In genomic region chr1:156062189-156062588, GRCh38 we compare ENCODE assay signal across 16 cellular contexts. TPM values are rescaled to one million over a fixed set of nuclear protein-coding genes. Genes with fewer than 3 reads are reported as not detected.
DNase-seq lines count a peak whose midpoint lies in the region; ATAC-seq, FAIRE-seq and TF ChIP-seq lines count a peak whose summit lies in the region.
"Had no signal": no experiment of that assay in that cellular context is flagged by ENCODE, and none has a peak within 500 bp of the region (broad histone marks: within the 10 kb centered on the region; RNA-seq: fewer than 3 reads in every experiment).

No MANE protein-coding gene starts in this region.

- peaks cover 79% of the 10 kb centered on the region for H3K36me3 Mint-ChIP-seq in Calu3 (ENCODE audit: insufficient read depth, unreplicated experiment)

- H3K18ac ChIP-seq in neuronal stem cell (ENCODE audit: low read length): peak overlapping the region; percentile 65

- H3K4me2 ChIP-seq in PC-3 (ENCODE audit: low read length): peak overlapping the region; percentile 54
- no peak overlapping the region for H3K4me2 ChIP-seq in neuronal stem cell (ENCODE audit: insufficient read depth, low read length, poor library complexity, severe bottlenecking)

- no peaks in the 10 kb centered on the region for H4K20me1 ChIP-seq in PC-3 (ENCODE audit: low read length)

- H3K4me3 Mint-ChIP-seq in Calu3 (ENCODE audit: low read depth, unreplicated experiment): peak overlapping the region; percentile 96

- H3K79me1 ChIP-seq in neuronal stem cell (ENCODE audit: low read depth, low read length): no peaks in the 10 kb centered on the region

- no peaks in the 10 kb centered on the region for H3F3A ChIP-seq in PC-3 (ENCODE audit: low read length, unreplicated experiment)

- peak; percentile 65 for ATAC-seq in PC-3
- no peak for ATAC-seq in HG03460 (IDR thresholded peaks at IDR 0.05; ENCODE audit: unreplicated experiment)
- ATAC-seq: left lobe of liver had no signal

- no peaks in the 10 kb centered on the region for H3K27me3 Mint-ChIP-seq in Calu3 (ENCODE audit: unreplicated experiment)

- DNase-seq in Calu3 (peak; percentile 31), PC-3 (peak; percentile 50), neuronal stem cell (ENCODE audit: low spot score) (no peak), erythroblast (lab: John Stamatoyannopoulos, UW) (no peak), HuH-7.5 (ENCODE audit: low spot score) (no peak), kidney (no peak)
- DNase-seq: activated CD8-positive, alpha-beta memory T cell treated with anti-CD3 and anti-CD28 coated beads for 24 hours; activated gamma-delta T cell; NCI-H2171 treated with DMSO at 0.1 percent for 48 hours; SJCRH30 had no signal

- H3K9me2 ChIP-seq in PC-3 (replicated peaks; ENCODE audit: low read length): no peaks in the 10 kb centered on the region

- H3K27me3 ChIP-seq in PC-3 (ENCODE audit: low read length): no peaks in the 10 kb centered on the region
- no peaks in the 10 kb centered on the region for H3K27me3 ChIP-seq in esophagus (ENCODE audit: control insufficient read depth in 1 of 2, insufficient read depth in 2 of 2, low read length in 2 of 2)
- H3K27me3 ChIP-seq in neuronal stem cell (ENCODE audit: control insufficient read depth in 3 of 3, insufficient read depth in 3 of 3, low read depth in 1 of 3, low read length in 3 of 3): no peaks in the 10 kb centered on the region
- H3K27me3 ChIP-seq: SJCRH30 had no signal

- TF ChIP-seq POLR2A in erythroblast (IDR thresholded peaks at IDR 0.05; ENCODE audit: low read length): no peak

- H3K4me3 ChIP-seq in PC-3 (ENCODE audit: low read length) (peak overlapping the region; percentile 49; the same call in 1 of the 2 replicates), esophagus (ENCODE audit: low read depth in 1 of 2, low read length in 2 of 2) (peak overlapping the region; percentile 58 to 81), neuronal stem cell (ENCODE audit: low read length in 2 of 2) (no peak overlapping the region), kidney (ENCODE audit: low read length in 2 of 2) (peak overlapping the region in 1 of 2 donors; percentile 75)
- H3K4me3 ChIP-seq: SJCRH30 had no signal

- H2BK5ac ChIP-seq in neuronal stem cell (ENCODE audit: low read length): no peak overlapping the region

- H4K8ac ChIP-seq in neuronal stem cell (ENCODE audit: low read depth, low read length): no peak overlapping the region

- no peak overlapping the region for H4K91ac ChIP-seq in neuronal stem cell (ENCODE audit: low read depth, low read length, poor library complexity)

- no peaks in the 10 kb centered on the region for H3K36me3 ChIP-seq in PC-3 (ENCODE audit: low read depth, low read length)
- peaks cover 0 to 18% of the 10 kb centered on the region in 2 donors for H3K36me3 ChIP-seq in esophagus (ENCODE audit: control insufficient read depth in 2 of 2, insufficient read depth in 2 of 2, low read length in 1 of 2)
- peaks cover 2 to 14% of the 10 kb centered on the region in 2 donors for H3K36me3 ChIP-seq in neuronal stem cell (replicated peaks in 1 of 2; ENCODE audit: control insufficient read depth in 2 of 2, insufficient read depth in 2 of 2, low read length in 2 of 2)
- no peaks in the 10 kb centered on the region for H3K36me3 ChIP-seq in kidney (ENCODE audit: control insufficient read depth in 1 of 2, insufficient read depth in 2 of 2, low read length in 2 of 2)
- H3K36me3 ChIP-seq: SJCRH30 had no signal

- H3K14ac ChIP-seq in neuronal stem cell (ENCODE audit: low read length): no peak overlapping the region

- peak overlapping the region; percentile 4 for H2AK5ac ChIP-seq in neuronal stem cell (ENCODE audit: low read depth, low read length)

- H2AFZ ChIP-seq in PC-3 (ENCODE audit: low read length): no peak overlapping the region
- no peak overlapping the region for H2AFZ ChIP-seq in neuronal stem cell (ENCODE audit: low read length)

- FAIRE-seq in kidney (lab: Jason Lieb, UNC): no peak
- FAIRE-seq: TTC549 had no signal

- intact Hi-C loops in Calu3 (cut with micrococcal nuclease; ENCODE audit: unreplicated experiment): loop anchor here (5.0 kb wide), 1 partner anchor 40 kb away; the partner anchor contains the start of gene SSR2
- intact Hi-C loops in PC-3 (cut with micrococcal nuclease): no loop called here
- intact Hi-C loops in kidney (cut with DNase I): no loop called here

- H3K9me3 ChIP-seq in PC-3 (ENCODE audit: low read length): no peaks in the 10 kb centered on the region
- no peaks in the 10 kb centered on the region for H3K9me3 ChIP-seq in esophagus (ENCODE audit: control insufficient read depth in 2 of 2, insufficient read depth in 1 of 2, low read depth in 1 of 2, low read length in 1 of 2)
- no peaks in the 10 kb centered on the region for H3K9me3 ChIP-seq in neuronal stem cell (replicated peaks in 1 of 2; ENCODE audit: control insufficient read depth in 2 of 2, insufficient read depth in 1 of 2, low read depth in 1 of 2, low read length in 2 of 2)
- no peaks in the 10 kb centered on the region for H3K9me3 ChIP-seq in kidney (ENCODE audit: control insufficient read depth in 1 of 2, low read length in 2 of 2)
- H3K9me3 ChIP-seq: SJCRH30 had no signal

- H3K9ac ChIP-seq in PC-3 (ENCODE audit: low read length): no peak overlapping the region
- no peak overlapping the region for H3K9ac ChIP-seq in neuronal stem cell (ENCODE audit: low read depth, low read length, poor library complexity)
- peak overlapping the region in 1 of 2 donors; percentile 26 for H3K9ac ChIP-seq in kidney (ENCODE audit: low read length in 2 of 2)

- no peak overlapping the region for H2BK15ac ChIP-seq in neuronal stem cell (ENCODE audit: low read length)

- no peak overlapping the region for H3K23ac ChIP-seq in neuronal stem cell (ENCODE audit: low read depth, low read length, poor library complexity)

- CTCF ChIA-PET in Calu3 (lab: Charles Lee) (interaction anchor here (0.5 to 1.2 kb wide), 5 partner anchors 9 to 963 kb away, joined by 3 to 9 read pairs (median 4); partner anchors contain the start of gene UBQLN4), PC-3 (lab: Charles Lee) (no interaction called here)

- H2BK12ac ChIP-seq in neuronal stem cell (ENCODE audit: low read length): peak overlapping the region; percentile 88

- no TSS peak for BruUV-seq in Calu3 (replicated peaks; lab: Mats Ljungman, UMichigan)
- no TSS peak for BruUV-seq in PC-3 (replicated peaks; lab: Mats Ljungman, UMichigan)

- peaks cover 41% of the 10 kb centered on the region for H3K4me1 Mint-ChIP-seq in Calu3 (ENCODE audit: low read depth, unreplicated experiment)

- peaks cover 5% of the 10 kb centered on the region for H3K79me2 ChIP-seq in PC-3 (ENCODE audit: low read length)

- no peak overlapping the region for H2BK120ac ChIP-seq in neuronal stem cell (ENCODE audit: low read depth, low read length)

- peak overlapping the region; percentile 42 for H3K4ac ChIP-seq in neuronal stem cell (ENCODE audit: low read length)

- no peak overlapping the region for H3K27ac ChIP-seq in PC-3 (ENCODE audit: low read length)
- H3K27ac ChIP-seq in esophagus (ENCODE audit: low read depth in 2 of 2, low read length in 1 of 2): peak overlapping the region; percentile 89 to 96
- H3K27ac ChIP-seq in neuronal stem cell (replicated peaks; ENCODE audit: low read length): peak overlapping the region; percentile 25
- H3K27ac ChIP-seq in kidney (ENCODE audit: low read depth in 2 of 2, low read length in 2 of 2): no peak overlapping the region
- H3K27ac ChIP-seq: SJCRH30 had no signal

- TF ChIP-seq CTCF in Calu3 (IDR thresholded peaks at IDR 0.05; ENCODE audit: unreplicated experiment) (no peak), PC-3 (conservative IDR thresholded peaks at IDR 0.05; ENCODE audit: low read depth, low read length) (no peak), kidney (IDR thresholded peaks at IDR 0.05; ENCODE audit: borderline replicate concordance, extremely low read depth, insufficient read depth) (no peak)

- H3K4me1 ChIP-seq in PC-3 (ENCODE audit: insufficient read depth, low read length): peaks cover 10% of the 10 kb centered on the region; the same call in 1 of the 2 replicates
- peaks cover 0 to 2% of the 10 kb centered on the region in 2 donors for H3K4me1 ChIP-seq in esophagus (ENCODE audit: control insufficient read depth in 2 of 2, insufficient read depth in 2 of 2, low read length in 1 of 2)
- peaks cover 13 to 19% of the 10 kb centered on the region in 2 donors for H3K4me1 ChIP-seq in neuronal stem cell (ENCODE audit: control insufficient read depth in 2 of 2, insufficient read depth in 1 of 2, low read depth in 1 of 2, low read length in 2 of 2)
- peaks cover 0 to 4% of the 10 kb centered on the region in 2 donors for H3K4me1 ChIP-seq in kidney (ENCODE audit: control insufficient read depth in 1 of 2, insufficient read depth in 1 of 2, low read depth in 1 of 2, low read length in 2 of 2)

- WGBS in esophagus, 2 donors: 53 to 54% methylated on average over 3 of the region's 3 CpGs
- WGBS in neuronal stem cell (ENCODE audit: extremely low coverage in 2 of 2, insufficient read length in 2 of 2, insufficient replicate concordance in 1 of 2), 2 donors: no CpG with 5 or more reads among the region's 3 CpGs

- H3K27ac Mint-ChIP-seq in Calu3 (ENCODE audit: unreplicated experiment): peak overlapping the region; percentile 98
- H3K27ac Mint-ChIP-seq: brain had no signal

- POLR2A ChIA-PET in PC-3 (lab: Charles Lee; ENCODE audit: unreplicated experiment): no interaction called here

- H3K9me3 Mint-ChIP-seq in Calu3 (ENCODE audit: low read depth, unreplicated experiment): no peaks in the 10 kb centered on the region
- H3K9me3 Mint-ChIP-seq: brain had no signal

RNA-seq across cellular contexts. Expression of gene RAB25, which starts 1.2 kb away (rescaled TPM):
- total RNA-seq in Calu3 (2022) (182 and 189 TPM in 2 replicates), PC-3 (2014; rRNA removed) (18.1 and 18.5 TPM in 2 replicates), kidney (51.4 TPM)
- polyA plus RNA-seq in esophagus (100 to 1,000 TPM; 470 to 576 TPM), kidney (ENCODE audit: insufficient read depth, low read depth, low replicate concordance) (73.0 TPM)
- polyA plus RNA-seq in neuronal stem cell (2013, experiment 1 of 2): 3.3 TPM
- polyA plus RNA-seq in neuronal stem cell (2013, experiment 2 of 2): 3.4 TPM
- total RNA-seq: glomerular endothelial cell, SJCRH30 had no signal

RNA-seq across cellular contexts. Expression of gene LAMTOR2, which starts 7.6 kb away (rescaled TPM):
- 69.8 and 69.9 TPM in 2 replicates for total RNA-seq in Calu3 (2022)
- total RNA-seq in PC-3 (2014; rRNA removed): 130 TPM in 2 replicates
- polyA plus RNA-seq in esophagus: 100 to 1,000 TPM in 1 of 2 donors, 10 to 100 TPM in 1; 82.6 to 101 TPM
- 81.9 TPM for polyA plus RNA-seq in neuronal stem cell (2013, experiment 1 of 2)
- polyA plus RNA-seq in neuronal stem cell (2013, experiment 2 of 2): 81.2 TPM
- 50.8 TPM for total RNA-seq in kidney
- polyA plus RNA-seq in kidney (ENCODE audit: insufficient read depth, low read depth, low replicate concordance): 200 TPM

RNA-seq across cellular contexts. Expression of gene UBQLN4, which starts 8.6 kb away (rescaled TPM):
- total RNA-seq in Calu3 (2022): 60.0 and 77.3 TPM in 2 replicates
- 45.4 and 62.9 TPM in 2 replicates for total RNA-seq in PC-3 (2014; rRNA removed)
- 10 to 100 TPM; 18.3 to 21.0 TPM for polyA plus RNA-seq in esophagus
- 54.3 TPM for polyA plus RNA-seq in neuronal stem cell (2013, experiment 1 of 2)
- 51.2 TPM for polyA plus RNA-seq in neuronal stem cell (2013, experiment 2 of 2)
- 24.5 TPM for total RNA-seq in kidney
- 24.6 TPM for polyA plus RNA-seq in kidney (ENCODE audit: insufficient read depth, low read depth, low replicate concordance)

RNA-seq across cellular contexts. Expression of gene MEX3A, which starts 20.1 kb away (rescaled TPM):
- total RNA-seq in Calu3 (2022) (3.3 and 5.0 TPM in 2 replicates), PC-3 (2014; rRNA removed) (12.9 and 14.7 TPM in 2 replicates), kidney (1.7 TPM)
- polyA plus RNA-seq in esophagus (under 1 TPM; 0.36 to 0.59 TPM), kidney (ENCODE audit: insufficient read depth, low read depth, low replicate concordance) (1.0 TPM)
- polyA plus RNA-seq in neuronal stem cell (2013, experiment 1 of 2): 72.9 TPM
- 75.1 TPM for polyA plus RNA-seq in neuronal stem cell (2013, experiment 2 of 2)

RNA-seq across cellular contexts. Expression of gene SSR2, which starts 41.4 kb away (rescaled TPM):
- 215 and 246 TPM in 2 replicates for total RNA-seq in Calu3 (2022)
- total RNA-seq in PC-3 (2014; rRNA removed): 282 and 293 TPM in 2 replicates
- polyA plus RNA-seq in esophagus: 100 to 1,000 TPM in 1 of 2 donors, 10 to 100 TPM in 1; 67.0 to 145 TPM
- polyA plus RNA-seq in neuronal stem cell (2013, experiment 1 of 2): 352 TPM
- polyA plus RNA-seq in neuronal stem cell (2013, experiment 2 of 2): 349 TPM
- total RNA-seq in kidney: 175 TPM
- polyA plus RNA-seq in kidney (ENCODE audit: insufficient read depth, low read depth, low replicate concordance): 300 TPM

Comparison
In these comparisons a context has a peak if more than half of its experiments do, and no peak if none do; other contexts are left out.
1. DNase-seq: peak in Calu3 (single experiment) and PC-3 (single experiment); none in neuronal stem cell (single experiment), erythroblast (0 of 2), HuH-7.5 (single experiment) and kidney (single experiment).
2. H3K27ac ChIP-seq: peak in esophagus (2 of 2) and neuronal stem cell (single experiment); none in PC-3 (single experiment) and kidney (0 of 2).
3. H3K4me3 ChIP-seq: peak in PC-3 (single experiment) and esophagus (2 of 2); none in neuronal stem cell (0 of 2).